In genomic region chr9:79089054-79089560, GRCh38 we compare ENCODE assay signal across 28 cellular contexts.
DNase-seq lines count a peak whose midpoint lies in the region; ATAC-seq, FAIRE-seq and TF ChIP-seq lines count a peak whose summit lies in the region.
"Had no signal": no experiment of that assay in that cellular context is flagged by ENCODE, and none has a peak within 500 bp of the region (broad histone marks: within the 10 kb centered on the region; RNA-seq: fewer than 3 reads in every experiment).

No MANE protein-coding gene starts in this region.

- H3K9me3 ChIP-seq in A549: peaks cover 6% of the 10 kb centered on the region
- H3K9me3 ChIP-seq in HEK293 (ENCODE audit: control insufficient read depth, insufficient read depth, low read depth, low read length): no peaks in the 10 kb centered on the region
- H3K9me3 ChIP-seq in tibial artery: no peaks in the 10 kb centered on the region
- H3K9me3 ChIP-seq: BE2C had no signal

- H3K27ac ChIP-seq in A549: no peak overlapping the region
- no peak overlapping the region for H3K27ac ChIP-seq in HEK293 (ENCODE audit: extremely low read depth, low read depth, low read length)
- H3K27ac ChIP-seq in tibial artery: no peak overlapping the region
- H3K27ac ChIP-seq: 22Rv1; BLaER1 treated with 17β-estradiol and CSF1 and Interleukin-3, amounts not matched to agents 10 nM and 100 nM; GM23248 had no signal

- H3K4me1 Mint-ChIP-seq in natural killer cell treated with Interleukin-12 subunit alpha and Interleukin-12 subunit beta and Interleukin-15 and Interleukin-18, amount 100 ng/mL, for 72 hours (ENCODE audit: low read depth in 2 of 2): no peaks in the 10 kb centered on the region
- H3K4me1 Mint-ChIP-seq: CD14-positive monocyte; CD8-positive, alpha-beta memory T cell had no signal

- FAIRE-seq in A549 (lab: Jason Lieb, UNC): no peak
- FAIRE-seq: A204.1, D721Med, GM12891, GM18507, H1 had no signal

- H3K4me3 Mint-ChIP-seq in natural killer cell treated with Interleukin-12 subunit alpha and Interleukin-12 subunit beta and Interleukin-15 and Interleukin-18, amount 100 ng/mL, for 72 hours: no peak overlapping the region
- H3K4me3 Mint-ChIP-seq: CD14-positive monocyte; CD4-positive, alpha-beta T cell; CD8-positive, alpha-beta memory T cell; H9; HFFc6 had no signal

- H3K27me3 ChIP-seq in tibial artery: no peaks in the 10 kb centered on the region
- H3K27me3 ChIP-seq: BE2C; BLaER1 treated with 17β-estradiol and CSF1 and Interleukin-3, amounts not matched to agents 10 nM and 100 nM had no signal

- POLR2A ChIA-PET in A549 (lab: Yijun Ruan, JAX): no interaction called here
- POLR2A ChIA-PET in HEK293 (lab: Yijun Ruan, JAX): no interaction called here

- H3K27me3 Mint-ChIP-seq in natural killer cell treated with Interleukin-12 subunit alpha and Interleukin-12 subunit beta and Interleukin-15 and Interleukin-18, amount 100 ng/mL, for 72 hours: no peaks in the 10 kb centered on the region
- H3K27me3 Mint-ChIP-seq: CD4-positive, alpha-beta T cell; CD8-positive, alpha-beta memory T cell had no signal

- H3K36me3 Mint-ChIP-seq in natural killer cell treated with Interleukin-12 subunit alpha and Interleukin-12 subunit beta and Interleukin-15 and Interleukin-18, amount 100 ng/mL, for 72 hours: no peaks in the 10 kb centered on the region
- H3K36me3 Mint-ChIP-seq: CD14-positive monocyte; CD8-positive, alpha-beta memory T cell had no signal

- no peak overlapping the region for H3K4me3 ChIP-seq in A549
- H3K4me3 ChIP-seq in HEK293 (ENCODE audit: low read depth, low read length): no peak overlapping the region
- no peak overlapping the region for H3K4me3 ChIP-seq in foreskin fibroblast (ENCODE audit: low read depth in 1 of 2, low read length in 2 of 2)
- H3K4me3 ChIP-seq in tibial artery: no peak overlapping the region
- H3K4me3 ChIP-seq: BLaER1 treated with 17β-estradiol and CSF1 and Interleukin-3, amounts not matched to agents 10 nM and 100 nM; GM23248 had no signal

- no peak for TF ChIP-seq RAD21 in A549 (conservative IDR thresholded peaks at IDR 0.05 in 1 of 2, IDR thresholded peaks at IDR 0.05 in 1 of 2)

- H3K4me1 ChIP-seq in A549 (no peaks in the 10 kb centered on the region), HEK293 (ENCODE audit: control insufficient read depth, insufficient read depth, low read length) (no peaks in the 10 kb centered on the region), tibial artery (no peaks in the 10 kb centered on the region)
- H3K4me1 ChIP-seq: BE2C; BLaER1 treated with 17β-estradiol and CSF1 and Interleukin-3, amounts not matched to agents 10 nM and 100 nM had no signal

- H3K9me3 Mint-ChIP-seq in natural killer cell treated with Interleukin-12 subunit alpha and Interleukin-12 subunit beta and Interleukin-15 and Interleukin-18, amount 100 ng/mL, for 72 hours: peaks cover 9% of the 10 kb centered on the region

- DNase-seq in A549 (ENCODE audit: low read depth in 1 of 2, low spot score in 1 of 2) (no peak), RPMI7951 (ENCODE audit: low read depth) (peak; percentile 68), foreskin fibroblast (peak; percentile 3 to 52), tibial artery (no peak), NCI-H446 treated with DMSO at 0.1 percent for 48 hours (lab: John Stamatoyannopoulos, UW) (no peak)
- DNase-seq in natural killer cell treated with Interleukin-12 subunit alpha and Interleukin-12 subunit beta and Interleukin-15 and Interleukin-18, amount 100 ng/mL, for 72 hours (ENCODE audit: low spot score): no peak
- DNase-seq: ACHN; AML-193; BE2C; CD4-positive, alpha-beta T cell; CD8-positive, alpha-beta memory T cell; DMS 273 treated with DMSO at 0.1 percent for 48 hours; DMS79; GF-D8; GM23248; H9; HFFc6 had no signal

- H3K36me3 ChIP-seq in HEK293 (ENCODE audit: control insufficient read depth in 2 of 2, insufficient read depth in 1 of 2, low read length in 2 of 2) (no peaks in the 10 kb centered on the region), tibial artery (no peaks in the 10 kb centered on the region)
- H3K36me3 ChIP-seq: BE2C; BLaER1 treated with 17β-estradiol and CSF1 and Interleukin-3, amounts not matched to agents 10 nM and 100 nM had no signal

- intact Hi-C loops in tibial artery (cut with DNase I; ENCODE audit: low total_unique reads): no loop called here

- TF ChIP-seq CTCF in A549 (IDR thresholded peaks at IDR 0.05) (no peak), HEK293 (tag by site-specific recombination; IDR thresholded peaks at IDR 0.05) (no peak), foreskin fibroblast (IDR thresholded peaks at IDR 0.05; ENCODE audit: low read depth, low read length) (no peak), tibial artery (IDR thresholded peaks at IDR 0.05) (no peak)

- H3K27ac Mint-ChIP-seq in natural killer cell treated with Interleukin-12 subunit alpha and Interleukin-12 subunit beta and Interleukin-15 and Interleukin-18, amount 100 ng/mL, for 72 hours: no peak overlapping the region
- H3K27ac Mint-ChIP-seq: CD14-positive monocyte; CD4-positive, alpha-beta T cell; CD8-positive, alpha-beta memory T cell; H9; HFFc6 had no signal

- ATAC-seq in A549 (no peak), GM19455 (IDR thresholded peaks at IDR 0.05; ENCODE audit: unreplicated experiment) (no peak)
- no peak for ATAC-seq in natural killer cell treated with Interleukin-12 subunit alpha and Interleukin-12 subunit beta and Interleukin-15 and Interleukin-18, amount 100 ng/mL, for 72 hours
- ATAC-seq: HCT116 had no signal

- TF ChIP-seq EP300 in A549 (IDR thresholded peaks at IDR 0.05): no peak

- no peak for TF ChIP-seq POLR2A in A549 (IDR thresholded peaks at IDR 0.05; ENCODE audit: low read length)

- CTCF ChIA-PET in A549 (lab: Yijun Ruan, JAX): no interaction called here
- CTCF ChIA-PET in HEK293 (lab: Yijun Ruan, JAX): no interaction called here

- H3K4me2 ChIP-seq in A549: no peak overlapping the region
- H3K4me2 ChIP-seq: BLaER1 treated with 17β-estradiol and CSF1 and Interleukin-3, amounts not matched to agents 10 nM and 100 nM had no signal

TF ChIP-seq in A549, 52 proteins besides CTCF, POLR2A, EP300 and RAD21:
- TF ChIP-seq ZFP36 (IDR thresholded peaks at IDR 0.05; ENCODE audit: borderline replicate concordance, partially characterized antibody): peak; percentile 84
- no peak for TF ChIP-seq TFCP2L1 (CRISPR knock-in tag; IDR thresholded peaks at IDR 0.05)
- no peak for TF ChIP-seq FOXS1 (CRISPR knock-in tag; IDR thresholded peaks at IDR 0.05)

TF ChIP-seq in HEK293, 187 proteins besides CTCF, POLR2A, EP300 and RAD21:
- no peak for TF ChIP-seq ZNF747 (tag by site-specific recombination; IDR thresholded peaks at IDR 0.05)
- peak; percentile 79 for TF ChIP-seq ZNF585B (tag by site-specific recombination; IDR thresholded peaks at IDR 0.05)
- peak; percentile 24 for TF ChIP-seq SETDB1 (IDR thresholded peaks at IDR 0.05; ENCODE audit: insufficient read length, low read length)

Comparison
In these comparisons a context has a peak if more than half of its experiments do, and no peak if none do; other contexts are left out.
1. DNase-seq: peak in RPMI7951 (single experiment) and foreskin fibroblast (2 of 2); none in A549 (0 of 2), tibial artery (0 of 2), natural killer cell treated with Interleukin-12 subunit alpha and Interleukin-12 subunit beta and Interleukin-15 and Interleukin-18, amount 100 ng/mL, for 72 hours (single experiment) and NCI-H446 treated with DMSO at 0.1 percent for 48 hours (single experiment).